In the genomic region with DNA sequence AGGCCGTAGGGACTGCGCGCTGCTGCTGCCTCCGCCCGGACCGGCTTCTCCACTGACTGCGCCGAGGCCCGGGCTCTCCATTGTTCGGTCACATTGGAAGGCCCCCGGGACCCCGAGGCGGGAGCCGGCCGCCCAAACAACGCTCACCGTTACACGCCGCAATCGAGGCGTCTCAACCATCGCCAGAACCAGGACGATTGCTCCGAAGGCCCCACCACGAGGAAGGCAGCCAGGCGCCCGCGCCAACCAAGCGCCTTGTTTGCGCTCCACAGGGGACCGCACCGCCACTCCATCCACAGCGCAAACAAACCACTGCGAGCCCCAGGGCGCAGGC, we compare ENCODE assay signal across 8 cellular contexts. TPM values are rescaled to one million over a fixed set of nuclear protein-coding genes. Genes with fewer than 3 reads are reported as not detected.
DNase-seq lines count a peak whose midpoint lies in the region; ATAC-seq and TF ChIP-seq lines count a peak whose summit lies in the region.

No MANE protein-coding gene starts in this region.

- intact Hi-C loops in colonic mucosa (cut with DNase I) = no loop called here

- H3K36me3 ChIP-seq in colonic mucosa (peaks cover 12% of the 10 kb centered on the region), mucosa of rectum (ENCODE audit: control insufficient read depth in 2 of 2, insufficient read depth in 2 of 2, low read length in 2 of 2) (peaks cover 31 to 37% of the 10 kb centered on the region in 2 donors)

- no peaks in the 10 kb centered on the region for H3K4me1 ChIP-seq in colonic mucosa
- H3K4me1 ChIP-seq in mucosa of rectum (ENCODE audit: control insufficient read depth in 2 of 2, insufficient read depth in 2 of 2, low read length in 2 of 2) = peaks cover 3 to 21% of the 10 kb centered on the region in 2 donors

- H3K27ac ChIP-seq in colonic mucosa (peak overlapping the region; percentile 98), mucosa of rectum (ENCODE audit: low read depth in 2 of 2, low read length in 2 of 2) (peak overlapping the region; percentile 95 to 98)

- peak overlapping the region; percentile 96 for H3K9ac ChIP-seq in colonic mucosa (ENCODE audit: low read depth in 2 of 2, low read length in 2 of 2)
- peak overlapping the region; percentile 92 to 99 for H3K9ac ChIP-seq in mucosa of rectum (ENCODE audit: low read depth in 1 of 2, low read length in 2 of 2)

- no peaks in the 10 kb centered on the region for H3K9me3 ChIP-seq in colonic mucosa
- H3K9me3 ChIP-seq in mucosa of rectum (ENCODE audit: control insufficient read depth in 2 of 2, low read length in 2 of 2) = no peaks in the 10 kb centered on the region

- peak; percentile 82 for DNase-seq in NCI-H345 (lab: John Stamatoyannopoulos, UW)
- no peak for DNase-seq in colonic mucosa
- no peak for DNase-seq in COLO668 (lab: John Stamatoyannopoulos, UW; ENCODE audit: unreplicated experiment)
- no peak for DNase-seq in D341Med (ENCODE audit: low spot score)
- DNase-seq in DMS 273 treated with DMSO at 0.1 percent for 48 hours (lab: John Stamatoyannopoulos, UW) = no peak
- DNase-seq in mesenteric fat pad (ENCODE audit: low spot score) = no peak

- ATAC-seq in GM18505 (IDR thresholded peaks at IDR 0.05; ENCODE audit: unreplicated experiment) = peak; percentile 11

- peak overlapping the region; percentile 80 for H3K4me3 ChIP-seq in colonic mucosa
- peak overlapping the region; percentile 91 for H3K4me3 ChIP-seq in mucosa of rectum (ENCODE audit: low read length in 2 of 2)

- no peak for TF ChIP-seq POLR2A in GM18505 (IDR thresholded peaks at IDR 0.05; ENCODE audit: borderline replicate concordance, extremely low read depth, insufficient read depth, insufficient read length)

- TF ChIP-seq CTCF in colonic mucosa (IDR thresholded peaks at IDR 0.05) = no peak

- H3K27me3 ChIP-seq in colonic mucosa (no peaks in the 10 kb centered on the region), mucosa of rectum (ENCODE audit: control insufficient read depth in 2 of 2, insufficient read depth in 2 of 2, low read length in 2 of 2) (no peaks in the 10 kb centered on the region)

RNA-seq across cellular contexts. Expression of a gene that starts 0.6 kb away (rescaled TPM):
- total RNA-seq in colonic mucosa (100 to 1,000 TPM; 343 to 428 TPM), mesenteric fat pad (5,065 TPM)

RNA-seq across cellular contexts. Expression of a gene that starts 9.5 kb away (rescaled TPM):
- total RNA-seq in colonic mucosa (not detected), mesenteric fat pad (not detected)

RNA-seq across cellular contexts. Expression of a gene that starts 59.0 kb away (rescaled TPM):
- not detected for total RNA-seq in colonic mucosa
- not detected for total RNA-seq in mesenteric fat pad

Comparison
In these comparisons a context has a peak if more than half of its experiments do, and no peak if none do; other contexts are left out.
1. RNA of a gene that starts 0.6 kb away (total RNA-seq): 5,065 TPM in mesenteric fat pad (single experiment); 343 to 428 TPM in colonic mucosa; every median in the first group is over 10 times any median in the second.